In genomic region chr11:692824-693414, GRCh38 we compare ENCODE assay signal across 9 cellular contexts. TPM values are rescaled to one million over a fixed set of nuclear protein-coding genes. Genes with fewer than 3 reads are reported as not detected.
A peak's percentile ranks its signal among the peaks of the same experiment; 100 is the strongest.
DNase-seq lines count a peak whose midpoint lies in the region; TF ChIP-seq lines count a peak whose summit lies in the region.
"Had no signal": no experiment of that assay in that cellular context is flagged by ENCODE, and none has a peak within 500 bp of the region (broad histone marks: within the 10 kb centered on the region; RNA-seq: fewer than 3 reads in every experiment).

No MANE protein-coding gene starts in this region.

- no peak overlapping the region for H2AFZ ChIP-seq in OCI-LY3 (ENCODE audit: low read depth, low read length)

- H3K9me3 ChIP-seq in OCI-LY3 (ENCODE audit: insufficient read depth, low read length), result no peaks in the 10 kb centered on the region
- no peaks in the 10 kb centered on the region for H3K9me3 ChIP-seq in prostate gland

- H4K20me1 ChIP-seq in OCI-LY3 (ENCODE audit: insufficient read depth, low read length), result peaks cover 11% of the 10 kb centered on the region; the same call in 1 of the 2 replicates

- intact Hi-C loops in dorsolateral prefrontal cortex (cut with DNase I) (loop anchor here in 1 of 2 donors (10.0 kb wide), 1 partner anchor 118 kb away; the partner anchor contains the start of gene PHRF1), prostate gland (cut with DNase I) (no loop called here)

- no peak for TF ChIP-seq CTCF in GM06990 (IDR thresholded peaks at IDR 0.05; ENCODE audit: insufficient read depth, low read length, poor library complexity, severe bottlenecking)
- no peak for TF ChIP-seq CTCF in OCI-LY3 (IDR thresholded peaks at IDR 0.05; ENCODE audit: low read depth, low read length)
- TF ChIP-seq CTCF in dorsolateral prefrontal cortex (IDR thresholded peaks at IDR 0.05 in 54 of 56, conservative IDR thresholded peaks at IDR 0.05 in 2 of 56; ENCODE audit: low read depth in 1 of 56, partially characterized antibody in 56 of 56), result no peak
- peak in 1 of 4 experiments; percentile 10 for TF ChIP-seq CTCF in prostate gland (IDR thresholded peaks at IDR 0.05)

- H3K27me3 ChIP-seq in GM06990 (replicated peaks; ENCODE audit: control insufficient read depth, insufficient read depth, low read length) (no peaks in the 10 kb centered on the region), OCI-LY3 (ENCODE audit: low read depth, low read length) (no peaks in the 10 kb centered on the region), dorsolateral prefrontal cortex (no peaks in the 10 kb centered on the region), prostate gland (replicated peaks; ENCODE audit: insufficient read depth) (no peaks in the 10 kb centered on the region)

- no peak overlapping the region for H3K27ac ChIP-seq in OCI-LY3 (ENCODE audit: low read length)
- peak overlapping the region in 48 of 59 donors; percentile 3 to 100 (median 64) for H3K27ac ChIP-seq in dorsolateral prefrontal cortex
- H3K27ac ChIP-seq in prostate gland, result peak overlapping the region; percentile 35 to 99

- TF ChIP-seq POLR2A in prostate gland (IDR thresholded peaks at IDR 0.05), result no peak

- H3K4me1 ChIP-seq in OCI-LY3 (ENCODE audit: low read length), result peaks cover 24% of the 10 kb centered on the region
- peaks cover 32% of the 10 kb centered on the region for H3K4me1 ChIP-seq in prostate gland (replicated peaks)

- H3K36me3 ChIP-seq in GM06990 (ENCODE audit: control insufficient read depth, insufficient read depth, low read length) (peaks cover 7% of the 10 kb centered on the region), OCI-LY3 (replicated peaks; ENCODE audit: low read depth, low read length) (peaks cover 11% of the 10 kb centered on the region), prostate gland (no peaks in the 10 kb centered on the region)

- DNase-seq in GM06990 (ENCODE audit: extremely low read depth, insufficient read length), result peak; percentile 70
- DNase-seq in dorsolateral prefrontal cortex, result peak in 1 of 10 donors; percentile 72
- peak; percentile 56 for DNase-seq in prostate gland (ENCODE audit: low spot score)
- DNase-seq in NCI-H226, result no peak
- DNase-seq in glomerular visceral epithelial cell (ENCODE audit: extremely low spot score), result no peak
- no peak for DNase-seq in cortex of kidney (lab: John Stamatoyannopoulos, UW)
- no peak for DNase-seq in SIG-M5 treated with dmso at 0.1 percent for 504 hours (lab: John Stamatoyannopoulos, UW; ENCODE audit: unreplicated experiment)
- DNase-seq: activated effector memory CD4-positive, alpha-beta T cell treated with Interleukin-2 at 50 U/mL for 16 hours had no signal

- peak overlapping the region; percentile 90 for H3K4me2 ChIP-seq in OCI-LY3 (ENCODE audit: low read length)

- WGBS in prostate gland, result 38% methylated on average over 23 of the region's 23 CpGs

- peaks cover 53% of the 10 kb centered on the region for H3K79me2 ChIP-seq in OCI-LY3 (ENCODE audit: low read length)

- H3K9ac ChIP-seq in OCI-LY3 (ENCODE audit: low read length), result no peak overlapping the region

- H3K4me3 ChIP-seq in GM06990 (replicated peaks; ENCODE audit: low read depth, low read length) (peak overlapping the region; percentile 63), OCI-LY3 (ENCODE audit: low read length) (no peak overlapping the region), dorsolateral prefrontal cortex (peak overlapping the region in 53 of 59 donors; percentile 2 to 98 (median 80)), prostate gland (no peak overlapping the region)

RNA-seq across cellular contexts. Expression of gene DEAF1, which starts 2.1 kb away (rescaled TPM):
- total RNA-seq in dorsolateral prefrontal cortex, result 100 to 1,000 TPM in 119 of 120 experiments, 10 to 100 TPM in 1; 72.0 to 250 (median 144) TPM
- 100 to 1,000 TPM in 1 of 2 donors, 10 to 100 TPM in 1; 53.5 to 102 TPM for total RNA-seq in prostate gland

RNA-seq across cellular contexts. Expression of gene TMEM80, which starts 2.7 kb away (rescaled TPM):
- total RNA-seq in dorsolateral prefrontal cortex (10 to 100 TPM; 14.5 to 48.6 (median 27.2) TPM), prostate gland (10 to 100 TPM; 66.0 to 70.9 TPM)

RNA-seq across cellular contexts. Expression of gene EPS8L2, which starts 13.1 kb away (rescaled TPM):
- total RNA-seq in dorsolateral prefrontal cortex (10 to 100 TPM; 10.3 to 57.6 (median 18.1) TPM), prostate gland (100 to 1,000 TPM in 1 of 2 donors, 10 to 100 TPM in 1; 92.1 to 114 TPM)

RNA-seq across cellular contexts. Expression of gene TALDO1, which starts 54.3 kb away (rescaled TPM):
- 100 to 1,000 TPM in 96 of 120 experiments, 10 to 100 TPM in 24; 58.9 to 258 (median 114) TPM for total RNA-seq in dorsolateral prefrontal cortex
- total RNA-seq in prostate gland, result 100 to 1,000 TPM; 124 to 285 TPM

RNA-seq across cellular contexts. Expression of gene DRD4, which starts 55.9 kb away (rescaled TPM):
- 1 to 10 TPM in 111 of 120 experiments, under 1 TPM in 7, not detected in 2; 0.55 to 8.4 (median 3.0) TPM for total RNA-seq in dorsolateral prefrontal cortex
- total RNA-seq in prostate gland, result under 1 TPM; 0.68 TPM

Comparison
In these comparisons a context has a peak if more than half of its experiments do, and no peak if none do; other contexts are left out.
1. DNase-seq: peak in GM06990 (single experiment) and prostate gland (single experiment); none in NCI-H226 (single experiment), glomerular visceral epithelial cell (single experiment), cortex of kidney (single experiment) and SIG-M5 treated with dmso at 0.1 percent for 504 hours (single experiment).
2. H3K4me3 ChIP-seq: peak in GM06990 (single experiment) and dorsolateral prefrontal cortex (53 of 59); none in OCI-LY3 (single experiment) and prostate gland (0 of 2).